28 cellular contexts compared by ENCODE assay signal in genomic region chrX:11414091-11414490, GRCh38.
"Had no signal": no experiment of that assay in that cellular context is flagged by ENCODE, and none has a peak within 500 bp of the region (broad histone marks: within the 10 kb centered on the region; RNA-seq: fewer than 3 reads in every experiment).

No MANE protein-coding gene starts in this region.

- H3K9ac ChIP-seq: neural progenitor cell, parathyroid adenoma had no signal

- DNase-seq: natural killer cell; occipital lobe; ovary; posterior cingulate gyrus; psoas muscle; right cardiac atrium; right lobe of liver; sigmoid colon; small intestine; stimulated activated CD4-positive, alpha-beta T cell treated with anti-CD3 and anti-CD28 coated beads, Interleukin-15, amount 100 ng/mL, for 24 hours; stimulated activated CD4-positive, alpha-beta T cell treated with anti-CD3 and anti-CD28 coated beads, Interleukin-2, amount 100 ng/mL, for 24 hours; stimulated activated CD4-positive, alpha-beta T cell treated with anti-CD3 and anti-CD28 coated beads, Interleukin-2, amount 100 ng/mL, for 48 hours; stimulated activated CD4-positive, alpha-beta T cell treated with anti-CD3 and anti-CD28 coated beads, Interleukin-4, amount 100 ng/mL, for 24 hours; stimulated activated naive CD4-positive, alpha-beta T cell; stimulated activated naive CD8-positive, alpha-beta T cell treated with anti-CD3 and anti-CD28 coated beads, Interleukin-15, amount 100 ng/mL, for 72 hours; stimulated activated naive CD8-positive, alpha-beta T cell treated with anti-CD3 and anti-CD28 coated beads, Interleukin-15, Interleukin-2, amounts not matched to agents 100 U/mL and 50 U/mL, for 24 hours; testis; tibial artery; transverse colon; upper lobe of right lung; uterus had no signal

- FAIRE-seq: small intestine had no signal

- H3K79me2 ChIP-seq: parathyroid adenoma had no signal

- H3K9me3 Mint-ChIP-seq: natural killer cell; neural progenitor cell; stimulated activated memory B cell treated with anti-CD40 and anti-IgM and Interleukin-4, amounts not matched to agents 10 μg/mL and 1 μg/mL and 100 μg/mL, for 72 hours; stimulated activated naive CD8-positive, alpha-beta T cell treated with anti-CD3 and anti-CD28 coated beads, Interleukin-15, amount 100 ng/mL, for 72 hours; type B pancreatic cell had no signal

- H3K4me3 ChIP-seq: neural progenitor cell, ovary, psoas muscle, right lobe of liver, sigmoid colon, suprapubic skin, testis, tibial artery, transverse colon, upper lobe of right lung, uterus had no signal

- H3K27ac ChIP-seq: neural progenitor cell, ovary, parathyroid adenoma, psoas muscle, right lobe of liver, suprapubic skin, testis, tibial artery, transverse colon, upper lobe of right lung, uterus had no signal

- H3K4me1 ChIP-seq: neural progenitor cell, parathyroid adenoma, psoas muscle, right lobe of liver, suprapubic skin, testis, transverse colon, upper lobe of right lung, uterus had no signal

- H3K27me3 ChIP-seq: neural progenitor cell, ovary, right lobe of liver, sigmoid colon, suprapubic skin, testis, tibial artery, transverse colon, upper lobe of right lung, uterus had no signal

- H3K4me2 ChIP-seq: neural progenitor cell had no signal

- H3K9me3 ChIP-seq: ovary, right lobe of liver, sigmoid colon, suprapubic skin, testis, tibial artery, transverse colon, upper lobe of right lung, uterus had no signal

- H3K27me3 Mint-ChIP-seq: progenitor cell of endocrine pancreas; stimulated activated memory B cell treated with anti-CD40 and anti-IgM and Interleukin-4, amounts not matched to agents 10 μg/mL and 1 μg/mL and 100 μg/mL, for 72 hours; stimulated activated naive CD8-positive, alpha-beta T cell treated with anti-CD3 and anti-CD28 coated beads, Interleukin-15, amount 100 ng/mL, for 72 hours; type B pancreatic cell had no signal

- H3K4me3 Mint-ChIP-seq: natural killer cell; nephron; neural progenitor cell; stimulated activated memory B cell treated with anti-CD40 and anti-IgM and Interleukin-4, amounts not matched to agents 10 μg/mL and 1 μg/mL and 100 μg/mL, for 72 hours; stimulated activated naive CD8-positive, alpha-beta T cell treated with anti-CD3 and anti-CD28 coated beads, Interleukin-15, amount 100 ng/mL, for 72 hours; type B pancreatic cell had no signal

- ATAC-seq: natural killer cell; psoas muscle; right lobe of liver; stimulated activated memory B cell treated with anti-CD40 and anti-IgM and Interleukin-4, amounts not matched to agents 10 μg/mL and 1 μg/mL and 100 μg/mL, for 72 hours; stimulated activated naive CD8-positive, alpha-beta T cell treated with anti-CD3 and anti-CD28 coated beads, Interleukin-15, amount 100 ng/mL, for 72 hours; stimulated activated naive CD8-positive, alpha-beta T cell treated with anti-CD3 and anti-CD28 coated beads, Interleukin-15, Interleukin-2, amounts not matched to agents 100 U/mL and 50 U/mL, for 24 hours; upper lobe of right lung had no signal

- H3K4me1 Mint-ChIP-seq: natural killer cell; nephron; neural progenitor cell; stimulated activated memory B cell treated with anti-CD40 and anti-IgM and Interleukin-4, amounts not matched to agents 10 μg/mL and 1 μg/mL and 100 μg/mL, for 72 hours; stimulated activated naive CD8-positive, alpha-beta T cell treated with anti-CD3 and anti-CD28 coated beads, Interleukin-15, amount 100 ng/mL, for 72 hours had no signal

- H3K36me3 ChIP-seq: neural progenitor cell, ovary, right lobe of liver, sigmoid colon, suprapubic skin, tibial artery, transverse colon, upper lobe of right lung, uterus had no signal

- H3K36me3 Mint-ChIP-seq: natural killer cell; neural progenitor cell; stimulated activated memory B cell treated with anti-CD40 and anti-IgM and Interleukin-4, amounts not matched to agents 10 μg/mL and 1 μg/mL and 100 μg/mL, for 72 hours; type B pancreatic cell had no signal

- H3K27ac Mint-ChIP-seq: natural killer cell; nephron; neural progenitor cell; progenitor cell of endocrine pancreas; stimulated activated memory B cell treated with anti-CD40 and anti-IgM and Interleukin-4, amounts not matched to agents 10 μg/mL and 1 μg/mL and 100 μg/mL, for 72 hours; stimulated activated naive CD8-positive, alpha-beta T cell treated with anti-CD3 and anti-CD28 coated beads, Interleukin-15, amount 100 ng/mL, for 72 hours; type B pancreatic cell had no signal

- H2AFZ ChIP-seq: neural progenitor cell, parathyroid adenoma had no signal
